ENCODE assay signal across 1 cellular context in genomic region chr17:57389474-57389873, GRCh38.
TF ChIP-seq lines count a peak whose summit lies in the region.

No MANE protein-coding gene starts in this region.

TF ChIP-seq in GM12878, 131 proteins besides CTCF, POLR2A, EP300 and RAD21 (continued from another document):
- TF ChIP-seq, protein P1, sequence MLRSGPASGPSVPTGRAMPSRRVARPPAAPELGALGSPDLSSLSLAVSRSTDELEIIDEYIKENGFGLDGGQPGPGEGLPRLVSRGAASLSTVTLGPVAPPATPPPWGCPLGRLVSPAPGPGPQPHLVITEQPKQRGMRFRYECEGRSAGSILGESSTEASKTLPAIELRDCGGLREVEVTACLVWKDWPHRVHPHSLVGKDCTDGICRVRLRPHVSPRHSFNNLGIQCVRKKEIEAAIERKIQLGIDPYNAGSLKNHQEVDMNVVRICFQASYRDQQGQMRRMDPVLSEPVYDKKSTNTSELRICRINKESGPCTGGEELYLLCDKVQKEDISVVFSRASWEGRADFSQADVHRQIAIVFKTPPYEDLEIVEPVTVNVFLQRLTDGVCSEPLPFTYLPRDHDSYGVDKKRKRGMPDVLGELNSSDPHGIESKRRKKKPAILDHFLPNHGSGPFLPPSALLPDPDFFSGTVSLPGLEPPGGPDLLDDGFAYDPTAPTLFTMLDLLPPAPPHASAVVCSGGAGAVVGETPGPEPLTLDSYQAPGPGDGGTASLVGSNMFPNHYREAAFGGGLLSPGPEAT (IDR thresholded peaks at IDR 0.05; ENCODE audit: low read depth), result no peak
- TF ChIP-seq PAX5 (IDR thresholded peaks at IDR 0.05; ENCODE audit: borderline replicate concordance, low read depth, low read length) (no peak), DPF2 (IDR thresholded peaks at IDR 0.05) (peak; percentile 40; the same call in 1 of the 2 replicates), RB1 (IDR thresholded peaks at IDR 0.05; ENCODE audit: borderline replicate concordance) (no peak), ZNF24 (IDR thresholded peaks at IDR 0.05) (no peak)
